ENCODE assay signal across 17 cellular contexts in genomic region chr12:20483776-20484175, GRCh38.
DNase-seq lines count a peak whose midpoint lies in the region; ATAC-seq, FAIRE-seq and TF ChIP-seq lines count a peak whose summit lies in the region.
"Had no signal": no experiment of that assay in that cellular context is flagged by ENCODE, and none has a peak within 500 bp of the region (broad histone marks: within the 10 kb centered on the region; RNA-seq: fewer than 3 reads in every experiment).

No MANE protein-coding gene starts in this region.

- H3K27me3 ChIP-seq in IMR-90 (ENCODE audit: control insufficient read depth, insufficient read depth, low read length) (no peaks in the 10 kb centered on the region), endothelial cell of umbilical vein (ENCODE audit: control insufficient read depth in 2 of 2, insufficient read depth in 2 of 2, low read length in 2 of 2) (no peaks in the 10 kb centered on the region), foreskin keratinocyte (no peaks in the 10 kb centered on the region)

- DNase-seq in AG08396 (ENCODE audit: low spot score): peak; percentile 17
- peak; percentile 65 for DNase-seq in IMR-90
- peak; percentile 40 for DNase-seq in endothelial cell of umbilical vein (ENCODE audit: low read depth, low spot score)
- DNase-seq in progenitor cell of endocrine pancreas (ENCODE audit: low spot score, unreplicated experiment): no peak
- no peak for DNase-seq in RCC 7860 (ENCODE audit: low spot score)
- DNase-seq in foreskin keratinocyte: no peak
- DNase-seq: ACHN; CD8-positive, alpha-beta T cell; NCI-H187 treated with DMSO at 0.1 percent for 48 hours; NCI-H2171; NCI-H446 treated with DMSO at 0.1 percent for 48 hours; NCI-H774; SHP77 had no signal

- no peak overlapping the region for H3K18ac ChIP-seq in IMR-90 (ENCODE audit: low read depth, low read length)

- H3K56ac ChIP-seq in IMR-90 (ENCODE audit: extremely low read depth, insufficient read depth, low read length): no peak overlapping the region

- H3K27ac Mint-ChIP-seq in progenitor cell of endocrine pancreas: peak overlapping the region; percentile 19
- H3K27ac Mint-ChIP-seq in stimulated activated memory B cell treated with anti-CD40 and anti-IgM and Interleukin-4, amounts not matched to agents 10 μg/mL and 1 μg/mL and 100 μg/mL, for 72 hours: no peak overlapping the region
- H3K27ac Mint-ChIP-seq: CD8-positive, alpha-beta T cell had no signal

- H3K4me3 ChIP-seq in IMR-90 (ENCODE audit: insufficient read depth, low read depth, low read length): no peak overlapping the region
- no peak overlapping the region for H3K4me3 ChIP-seq in endothelial cell of umbilical vein (replicated peaks in 1 of 3; ENCODE audit: insufficient read depth in 1 of 3, low read depth in 1 of 3, low read length in 3 of 3)

- dilution Hi-C loops in IMR-90 (cut with HindIII; ENCODE audit: low sequenced_read_pairs, unreplicated experiment): no loop called here
- dilution Hi-C loops in endothelial cell of umbilical vein (cut with MboI; ENCODE audit: extremely low pct_ligation_motif_present, low sequenced_read_pairs): no loop called here

- no peak overlapping the region for H4K91ac ChIP-seq in IMR-90 (ENCODE audit: insufficient read depth, low read depth, low read length)

- H3K9me1 ChIP-seq in IMR-90 (ENCODE audit: insufficient read depth, low read length) (0 out of 2 replicates have a peak, but pooled peaks cover 3% of the 10 kb centered on the region), endothelial cell of umbilical vein (replicated peaks; ENCODE audit: control insufficient read depth, extremely low read depth, insufficient read depth, low read length) (peaks cover 2% of the 10 kb centered on the region)

- H3K14ac ChIP-seq in IMR-90 (replicated peaks; ENCODE audit: low read depth, low read length): no peak overlapping the region

- POLR2A ChIA-PET in IMR-90 (lab: Charles Lee; ENCODE audit: unreplicated experiment): interaction anchor here (0.6 kb wide), 1 partner anchor 837 kb away, joined by 4 read pairs; no protein-coding TSS in a partner anchor
- POLR2A ChIA-PET in endothelial cell of umbilical vein (lab: Charles Lee): no interaction called here

- H4K20me1 ChIP-seq in IMR-90 (ENCODE audit: insufficient read depth, low read length) (no peaks in the 10 kb centered on the region), endothelial cell of umbilical vein (replicated peaks; ENCODE audit: control insufficient read depth, extremely low read depth, insufficient read depth, low read length) (no peaks in the 10 kb centered on the region)

- peaks cover 3% of the 10 kb centered on the region for H3K9me3 Mint-ChIP-seq in progenitor cell of endocrine pancreas (ENCODE audit: low read depth)
- H3K9me3 Mint-ChIP-seq in stimulated activated memory B cell treated with anti-CD40 and anti-IgM and Interleukin-4, amounts not matched to agents 10 μg/mL and 1 μg/mL and 100 μg/mL, for 72 hours: no peaks in the 10 kb centered on the region
- H3K9me3 Mint-ChIP-seq: CD8-positive, alpha-beta T cell had no signal

- no CpG with 5 or more reads among the region's 1 CpG for WGBS in IMR-90 (ENCODE audit: extremely low coverage in 2 of 2, insufficient read length in 1 of 2), 2 experiments

- H3K27me3 Mint-ChIP-seq in progenitor cell of endocrine pancreas: no peaks in the 10 kb centered on the region
- H3K27me3 Mint-ChIP-seq in stimulated activated memory B cell treated with anti-CD40 and anti-IgM and Interleukin-4, amounts not matched to agents 10 μg/mL and 1 μg/mL and 100 μg/mL, for 72 hours: no peaks in the 10 kb centered on the region

- H3K36me3 Mint-ChIP-seq in progenitor cell of endocrine pancreas (ENCODE audit: insufficient read depth): peaks cover 28% of the 10 kb centered on the region
- no peaks in the 10 kb centered on the region for H3K36me3 Mint-ChIP-seq in stimulated activated memory B cell treated with anti-CD40 and anti-IgM and Interleukin-4, amounts not matched to agents 10 μg/mL and 1 μg/mL and 100 μg/mL, for 72 hours
- H3K36me3 Mint-ChIP-seq: CD8-positive, alpha-beta T cell had no signal

- H2AFZ ChIP-seq in IMR-90 (replicated peaks; ENCODE audit: low read length, poor library complexity) (no peak overlapping the region), endothelial cell of umbilical vein (ENCODE audit: low read depth, low read length) (no peak overlapping the region)

- H3K79me2 ChIP-seq in endothelial cell of umbilical vein (ENCODE audit: control insufficient read depth, insufficient read depth, low read length): peaks cover 3% of the 10 kb centered on the region

- peaks cover 4% of the 10 kb centered on the region; the same call in 1 of the 2 replicates for H3K4me1 ChIP-seq in IMR-90 (ENCODE audit: control insufficient read depth, insufficient read depth, low read length)
- peaks cover 9% of the 10 kb centered on the region for H3K4me1 ChIP-seq in endothelial cell of umbilical vein (ENCODE audit: control insufficient read depth, extremely low read depth, insufficient read depth, low read length)
- no peaks in the 10 kb centered on the region for H3K4me1 ChIP-seq in foreskin keratinocyte

- BruUV-seq in IMR-90 (replicated peaks; lab: Mats Ljungman, UMichigan): no TSS peak
- BruUV-seq in endothelial cell of umbilical vein (replicated peaks; lab: Mats Ljungman, UMichigan): no TSS peak

- H4K8ac ChIP-seq in IMR-90 (ENCODE audit: low read depth in 2 of 2, low read length in 2 of 2): no peak overlapping the region

- no peak overlapping the region for H2BK20ac ChIP-seq in IMR-90 (ENCODE audit: low read depth, low read length)

- ATAC-seq in IMR-90 (ENCODE audit: low read depth) (peak; percentile 91), foreskin keratinocyte (no peak)
- no peak for ATAC-seq in stimulated activated memory B cell treated with anti-CD40 and anti-IgM and Interleukin-4, amounts not matched to agents 10 μg/mL and 1 μg/mL and 100 μg/mL, for 72 hours
- ATAC-seq: CD8-positive, alpha-beta T cell; HepG2; Panc1 had no signal

- H3K9ac ChIP-seq in IMR-90 (ENCODE audit: low read depth, low read length) (no peak overlapping the region), endothelial cell of umbilical vein (replicated peaks; ENCODE audit: extremely low read depth, insufficient read depth, low read length) (no peak overlapping the region)

- no peak overlapping the region for H2AK9ac ChIP-seq in IMR-90 (replicated peaks; ENCODE audit: low read depth, low read length, poor library complexity)

- H3K9me3 ChIP-seq in IMR-90 (ENCODE audit: control insufficient read depth, insufficient read depth, low read length) (no peaks in the 10 kb centered on the region), endothelial cell of umbilical vein (replicated peaks; ENCODE audit: control insufficient read depth, insufficient read depth, low read length) (no peaks in the 10 kb centered on the region)

- H3K4me2 ChIP-seq in IMR-90 (ENCODE audit: low read depth, low read length): no peak overlapping the region
- H3K4me2 ChIP-seq in endothelial cell of umbilical vein (ENCODE audit: insufficient read depth, low read length): no peak overlapping the region

- CTCF ChIA-PET in IMR-90 (lab: Yijun Ruan, JAX) (no interaction called here), endothelial cell of umbilical vein (lab: Charles Lee) (interaction anchor here (1.2 to 1.3 kb wide), 3 partner anchors 11 to 64 kb away, joined by 3 to 5 read pairs (median 3); no protein-coding TSS in a partner anchor)

- no peak overlapping the region for H3K4me3 Mint-ChIP-seq in progenitor cell of endocrine pancreas (ENCODE audit: low read depth)
- H3K4me3 Mint-ChIP-seq in stimulated activated memory B cell treated with anti-CD40 and anti-IgM and Interleukin-4, amounts not matched to agents 10 μg/mL and 1 μg/mL and 100 μg/mL, for 72 hours: no peak overlapping the region
- H3K4me3 Mint-ChIP-seq: CD8-positive, alpha-beta T cell had no signal

- TF ChIP-seq POLR2A in IMR-90 (IDR thresholded peaks at IDR 0.05; ENCODE audit: low read depth, low read length): no peak
- no peak for TF ChIP-seq POLR2A in endothelial cell of umbilical vein (IDR thresholded peaks at IDR 0.05; ENCODE audit: low read depth, low read length)

- H3K4me1 Mint-ChIP-seq in progenitor cell of endocrine pancreas (ENCODE audit: low read depth): peaks cover 10% of the 10 kb centered on the region
- no peaks in the 10 kb centered on the region for H3K4me1 Mint-ChIP-seq in stimulated activated memory B cell treated with anti-CD40 and anti-IgM and Interleukin-4, amounts not matched to agents 10 μg/mL and 1 μg/mL and 100 μg/mL, for 72 hours

- FAIRE-seq in endothelial cell of umbilical vein (lab: Jason Lieb, UNC) (peak; percentile 42), RCC 7860 (lab: Jason Lieb, UNC) (no peak)
- FAIRE-seq: H54, HepG2 had no signal

- no peak overlapping the region for H2BK120ac ChIP-seq in IMR-90 (ENCODE audit: low read depth, low read length)

- H2AK5ac ChIP-seq in IMR-90 (ENCODE audit: low read depth, low read length): no peak overlapping the region

- no peaks in the 10 kb centered on the region for H3K36me3 ChIP-seq in IMR-90 (ENCODE audit: control insufficient read depth, insufficient read depth, low read length)
- no peaks in the 10 kb centered on the region for H3K36me3 ChIP-seq in endothelial cell of umbilical vein (ENCODE audit: control insufficient read depth in 2 of 2, extremely low read depth in 1 of 2, insufficient read depth in 2 of 2, low read length in 2 of 2)

- no peak overlapping the region for H3K23ac ChIP-seq in IMR-90 (ENCODE audit: low read depth, low read length)

- in situ Hi-C loops in IMR-90 (cut with MboI; ENCODE audit: low sequenced_read_pairs): no loop called here

- intact Hi-C loops in IMR-90 (cut with micrococcal nuclease) (no loop called here), endothelial cell of umbilical vein (cut with micrococcal nuclease) (no loop called here)

- H3K27ac ChIP-seq in IMR-90 (ENCODE audit: insufficient read depth, low read length) (no peak overlapping the region), endothelial cell of umbilical vein (ENCODE audit: insufficient read depth, low read depth, low read length) (no peak overlapping the region), foreskin keratinocyte (no peak overlapping the region)

- H3K4ac ChIP-seq in IMR-90 (ENCODE audit: low read depth, low read length): no peak overlapping the region

- H2BK5ac ChIP-seq in IMR-90 (ENCODE audit: low read depth, low read length, poor library complexity, severe bottlenecking): no peak overlapping the region

- no peak overlapping the region for H2BK15ac ChIP-seq in IMR-90 (ENCODE audit: low read depth, low read length)

- no peak for TF ChIP-seq CTCF in IMR-90 (conservative IDR thresholded peaks at IDR 0.05; ENCODE audit: low read depth, low read length)
- no peak for TF ChIP-seq CTCF in endothelial cell of umbilical vein (IDR thresholded peaks at IDR 0.05; ENCODE audit: extremely low read depth in 1 of 2, insufficient read depth in 1 of 2, low read depth in 1 of 2, low read length in 2 of 2)
- TF ChIP-seq CTCF in progenitor cell of endocrine pancreas (IDR thresholded peaks at IDR 0.05; ENCODE audit: unreplicated experiment): no peak
- TF ChIP-seq CTCF in foreskin keratinocyte (conservative IDR thresholded peaks at IDR 0.05): no peak

- H3K79me1 ChIP-seq in IMR-90 (ENCODE audit: low read depth in 1 of 2, low read length in 2 of 2): no peaks in the 10 kb centered on the region

- no peak for TF ChIP-seq RAD21 in IMR-90 (IDR thresholded peaks at IDR 0.05; ENCODE audit: low read length)

- no peak overlapping the region for H4K5ac ChIP-seq in IMR-90 (ENCODE audit: low read depth, low read length)

TF ChIP-seq in endothelial cell of umbilical vein, 7 proteins besides CTCF, POLR2A, EP300 and RAD21 (continues in another document):
- TF ChIP-seq FOS (IDR thresholded peaks at IDR 0.05; ENCODE audit: borderline replicate concordance, insufficient read depth, low read length): no peak

Comparison
In these comparisons a context has a peak if more than half of its experiments do, and no peak if none do; other contexts are left out.
1. DNase-seq: peak in AG08396 (single experiment), IMR-90 (single experiment) and endothelial cell of umbilical vein (single experiment); none in progenitor cell of endocrine pancreas (single experiment), RCC 7860 (single experiment) and foreskin keratinocyte (0 of 2).